Comparison of ENCODE assay signal across 8 cellular contexts in the genomic region with DNA sequence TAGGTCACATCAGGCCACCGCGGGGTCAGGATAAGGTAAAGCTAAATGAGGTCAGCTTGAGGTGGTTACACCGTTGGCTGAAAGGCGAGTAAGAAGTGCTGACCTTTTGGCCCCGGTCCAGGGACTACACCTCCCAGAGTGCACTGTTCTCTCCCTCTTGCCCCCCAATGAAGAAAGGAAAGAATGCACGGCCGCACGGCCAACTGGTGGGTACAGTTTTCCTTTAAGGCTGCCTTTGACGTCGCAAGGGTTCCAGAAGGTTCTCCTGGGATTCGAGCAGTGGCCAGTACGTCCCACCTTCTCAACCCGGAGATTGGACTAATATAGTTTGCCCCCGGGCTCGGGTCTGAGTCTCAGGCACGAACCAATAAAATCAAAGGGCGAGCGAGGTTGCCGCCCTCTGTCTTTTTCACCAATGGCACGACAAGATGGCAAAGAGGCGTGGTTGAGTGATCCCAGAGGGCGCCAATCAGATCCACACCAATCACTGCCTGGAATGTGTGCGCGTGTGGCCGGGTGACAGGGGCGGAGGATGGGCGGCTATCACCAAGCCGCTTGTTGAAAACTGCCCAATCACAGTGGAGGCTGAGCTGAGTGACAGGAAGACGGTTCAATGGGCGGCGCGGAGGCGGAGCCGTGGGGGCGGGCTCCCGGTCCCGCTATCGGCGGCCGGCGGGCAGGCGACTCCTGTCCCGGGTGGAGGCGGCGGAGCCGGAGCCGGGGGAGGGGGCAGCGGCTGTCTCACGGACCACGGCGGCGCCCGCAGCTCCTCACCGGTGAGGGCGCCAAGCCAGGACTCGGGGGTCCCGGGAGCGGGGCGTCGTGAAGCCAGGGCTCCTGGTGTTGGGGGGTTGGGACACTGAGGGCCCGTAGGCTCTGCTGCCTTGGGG. TPM values are rescaled to one million over a fixed set of nuclear protein-coding genes. Genes with fewer than 3 reads are reported as not detected.
A peak's percentile ranks its signal among the peaks of the same experiment; 100 is the strongest.
DNase-seq lines count a peak whose midpoint lies in the region; ATAC-seq and TF ChIP-seq lines count a peak whose summit lies in the region.

Gene DNAJB5 (plus strand): TSS at position 690 of the 890 bp plus-strand sequence. CDS start 886 bp downstream, outside the sequence.

- under 1% methylated on average over 61 of the region's 61 CpGs for WGBS in thymus

- peaks cover 88% of the 10 kb centered on the region for H3K4me1 Mint-ChIP-seq in activated naive CD8-positive, alpha-beta T cell treated with anti-CD3 and anti-CD28 coated beads, Interleukin-2, amount 50 U/mL, for 24 hours
- H3K4me1 Mint-ChIP-seq in osteocyte (ENCODE audit: unreplicated experiment): peaks cover 44% of the 10 kb centered on the region

- no peaks in the 10 kb centered on the region for H3K9me3 Mint-ChIP-seq in activated naive CD8-positive, alpha-beta T cell treated with anti-CD3 and anti-CD28 coated beads, Interleukin-2, amount 50 U/mL, for 24 hours
- no peaks in the 10 kb centered on the region for H3K9me3 Mint-ChIP-seq in osteocyte (ENCODE audit: unreplicated experiment)

- ATAC-seq in HG02759 (IDR thresholded peaks at IDR 0.05; ENCODE audit: unreplicated experiment) (peak; percentile 90), Right ventricle myocardium inferior (peak; percentile 89)
- peak; percentile 85 for ATAC-seq in activated naive CD8-positive, alpha-beta T cell treated with anti-CD3 and anti-CD28 coated beads, Interleukin-2, amount 50 U/mL, for 24 hours

- H3K9me3 ChIP-seq in SU-DHL-6 (ENCODE audit: insufficient read depth, low read length) (no peaks in the 10 kb centered on the region), thymus (ENCODE audit: control insufficient read depth) (no peaks in the 10 kb centered on the region)

- H3K27ac Mint-ChIP-seq in activated naive CD8-positive, alpha-beta T cell treated with anti-CD3 and anti-CD28 coated beads, Interleukin-2, amount 50 U/mL, for 24 hours: peak within 1 kb of the TSS; percentile 94
- peak within 1 kb of the TSS; percentile 73 for H3K27ac Mint-ChIP-seq in osteocyte (ENCODE audit: unreplicated experiment)

- H3K36me3 Mint-ChIP-seq in activated naive CD8-positive, alpha-beta T cell treated with anti-CD3 and anti-CD28 coated beads, Interleukin-2, amount 50 U/mL, for 24 hours (ENCODE audit: low read depth): peaks cover 10% of the 10 kb centered on the region
- H3K36me3 Mint-ChIP-seq in osteocyte (ENCODE audit: unreplicated experiment): no peaks in the 10 kb centered on the region

- peak within 1 kb of the TSS; percentile 87 for H3K4me3 Mint-ChIP-seq in activated naive CD8-positive, alpha-beta T cell treated with anti-CD3 and anti-CD28 coated beads, Interleukin-2, amount 50 U/mL, for 24 hours
- peak within 1 kb of the TSS; percentile 80 for H3K4me3 Mint-ChIP-seq in osteocyte (ENCODE audit: unreplicated experiment)

- intact Hi-C loops in Right ventricle myocardium inferior (cut with DNase I): loop anchor here (2.0 kb wide), 1 partner anchor 84 kb away; the partner anchor contains the start of gene VCP

- H2AFZ ChIP-seq in SU-DHL-6 (ENCODE audit: low read depth, low read length, severe bottlenecking): peak within 1 kb of the TSS; percentile 82

- H3K36me3 ChIP-seq in SU-DHL-6 (ENCODE audit: low read length) (no peaks in the 10 kb centered on the region), thymus (ENCODE audit: control insufficient read depth, insufficient read depth) (no peaks in the 10 kb centered on the region)

- H3K4me3 ChIP-seq in GM12865 (ENCODE audit: low read depth, low read length) (peak within 1 kb of the TSS; percentile 86), SU-DHL-6 (ENCODE audit: insufficient read depth, low read length, poor library complexity, severe bottlenecking) (peak within 1 kb of the TSS; percentile 78), thymus (ENCODE audit: low read length) (peak within 1 kb of the TSS; percentile 73)

- TF ChIP-seq CTCF in GM12865 (IDR thresholded peaks at IDR 0.05; ENCODE audit: insufficient read depth, low read depth, low read length, missing control alignments) (no peak), SU-DHL-6 (IDR thresholded peaks at IDR 0.05; ENCODE audit: insufficient read depth, low read length, poor library complexity, severe bottlenecking) (no peak), osteocyte (IDR thresholded peaks at IDR 0.05) (no peak)

- H4K20me1 ChIP-seq in SU-DHL-6 (ENCODE audit: low read depth, low read length): no peaks in the 10 kb centered on the region

- H3K27ac ChIP-seq in SU-DHL-6 (ENCODE audit: low read depth, low read length): 0 out of 2 replicates have a peak within 1 kb of the TSS, but pooled peaks have one; percentile 3
- H3K27ac ChIP-seq in thymus (ENCODE audit: low read depth): peak within 1 kb of the TSS; percentile 79

- H3F3A ChIP-seq in SU-DHL-6 (ENCODE audit: insufficient read depth): no peaks in the 10 kb centered on the region

- H3K27me3 Mint-ChIP-seq in activated naive CD8-positive, alpha-beta T cell treated with anti-CD3 and anti-CD28 coated beads, Interleukin-2, amount 50 U/mL, for 24 hours: peaks cover 1% of the 10 kb centered on the region
- H3K27me3 Mint-ChIP-seq in osteocyte (ENCODE audit: unreplicated experiment): peaks cover 3% of the 10 kb centered on the region

- H3K4me1 ChIP-seq in thymus (ENCODE audit: control insufficient read depth, insufficient read depth, low read length): peaks cover 20% of the 10 kb centered on the region

- H3K9ac ChIP-seq in SU-DHL-6 (ENCODE audit: low read length): peak within 1 kb of the TSS; percentile 72

- peak within 1 kb of the TSS; percentile 65 for H3K4me2 ChIP-seq in SU-DHL-6 (ENCODE audit: low read depth, low read length, poor library complexity, severe bottlenecking)

- H3K27me3 ChIP-seq in SU-DHL-6 (ENCODE audit: low read length): no peaks in the 10 kb centered on the region
- H3K27me3 ChIP-seq in thymus (ENCODE audit: control insufficient read depth, insufficient read depth): no peaks in the 10 kb centered on the region

- H3K79me2 ChIP-seq in SU-DHL-6 (ENCODE audit: insufficient read depth, low read length): no peaks in the 10 kb centered on the region

- no peaks in the 10 kb centered on the region for H3K9me2 ChIP-seq in SU-DHL-6 (replicated peaks; ENCODE audit: insufficient read depth, low read length)

- peak; percentile 100 for DNase-seq in GM12865 (ENCODE audit: low read depth)
- DNase-seq in NCI-H128 (lab: John Stamatoyannopoulos, UW; ENCODE audit: unreplicated experiment): peak; percentile 96
- peak; percentile 96 for DNase-seq in activated naive CD8-positive, alpha-beta T cell treated with anti-CD3 and anti-CD28 coated beads, Interleukin-2, amount 50 U/mL, for 24 hours
- peak; percentile 99 for DNase-seq in Right ventricle myocardium inferior (ENCODE audit: missing footprints)
- peak; percentile 99 for DNase-seq in osteocyte (ENCODE audit: extremely low spot score, unreplicated experiment)

RNA-seq across cellular contexts. Expression of gene DNAJB5, which starts in this region (rescaled TPM):
- total RNA-seq in Right ventricle myocardium inferior: 66.5 TPM
- total RNA-seq in osteocyte: 6.8 TPM in 2 replicates
- 13.4 TPM for polyA plus RNA-seq in thymus

Comparison
In these comparisons a context has a peak if more than half of its experiments do, and no peak if none do; other contexts are left out.
1. Peak in every context shown above with its lines: DNase-seq, ATAC-seq, H3K4me3 ChIP-seq and H3K27ac ChIP-seq.